ENCODE assay signal across 1 cellular context in the genomic region with DNA sequence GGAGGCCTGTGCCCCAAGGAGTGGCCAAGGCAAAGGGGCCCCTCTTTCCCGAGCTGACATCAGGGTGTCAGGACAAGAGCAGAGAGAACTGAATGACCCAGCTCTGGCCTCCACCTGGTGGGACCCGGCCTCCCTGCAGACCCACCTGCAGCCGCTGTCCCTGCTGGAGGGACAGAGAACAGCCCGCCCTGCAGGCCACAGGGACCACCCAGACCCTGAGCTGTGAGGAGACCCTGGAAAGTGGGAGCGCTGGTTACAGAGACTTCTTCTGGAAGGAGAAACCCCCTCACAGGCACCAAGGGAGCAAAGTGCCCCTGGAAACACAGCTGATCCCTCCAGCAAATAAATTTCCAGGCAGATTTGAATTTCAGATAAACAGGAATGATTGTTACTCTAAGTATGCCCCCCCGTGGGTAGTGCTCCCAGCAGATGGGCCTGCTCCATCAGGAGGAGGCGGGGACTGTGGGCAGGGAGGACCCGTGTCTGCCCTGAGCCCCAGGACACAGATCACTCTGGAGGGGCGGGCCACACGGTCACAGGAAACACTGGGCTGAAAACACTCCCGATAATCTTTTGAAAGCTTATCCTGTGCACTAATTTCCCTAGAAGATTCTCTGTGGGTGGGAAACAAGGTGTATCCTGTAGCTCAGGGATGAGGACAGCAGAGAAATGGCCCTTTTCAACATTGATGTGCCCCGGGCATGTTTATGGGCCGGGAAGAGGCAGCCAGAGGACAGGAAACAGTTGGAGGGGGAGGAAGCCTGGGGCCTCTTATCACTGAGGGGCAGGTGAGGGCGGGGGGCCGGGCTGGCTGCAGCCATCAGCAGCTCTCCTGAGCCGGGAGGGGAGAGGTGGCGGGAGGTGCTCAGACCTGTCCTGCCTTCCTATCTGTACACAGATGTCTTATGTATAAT.
TF ChIP-seq lines count a peak whose summit lies in the region.

No MANE protein-coding gene starts in this region.

TF ChIP-seq in A549, 52 proteins besides CTCF, POLR2A, EP300 and RAD21 (continued from another document):
- TF ChIP-seq ATOH8 (CRISPR knock-in tag; IDR thresholded peaks at IDR 0.05; ENCODE audit: low read depth) = no peak
TF ChIP-seq in A549: peak in this region for 0.
